Comparison of ENCODE assay signal across 31 cellular contexts in genomic region chr9:80242022-80242421, GRCh38.
"Had no signal": no experiment of that assay in that cellular context is flagged by ENCODE, and none has a peak within 500 bp of the region (broad histone marks: within the 10 kb centered on the region; RNA-seq: fewer than 3 reads in every experiment).

No MANE protein-coding gene starts in this region.

- H2AFZ ChIP-seq: neural progenitor cell, parathyroid adenoma had no signal

- H3K4me1 Mint-ChIP-seq: natural killer cell, neural progenitor cell had no signal

- H3K4me1 ChIP-seq: body of pancreas, parathyroid adenoma, psoas muscle, right atrium auricular region, stomach, thyroid gland had no signal

- H3K27me3 Mint-ChIP-seq: activated naive CD8-positive, alpha-beta T cell; effector memory CD8-positive, alpha-beta T cell; stimulated activated naive B cell treated with anti-CD40 and anti-IgM and Interleukin-4, amounts not matched to agents 10 μg/mL and 1 μg/mL and 100 μg/mL, for 72 hours had no signal

- H3K27me3 ChIP-seq: body of pancreas, neural progenitor cell, right atrium auricular region, stomach, thyroid gland had no signal

- ATAC-seq: body of pancreas; effector memory CD8-positive, alpha-beta T cell; left colon; natural killer cell; psoas muscle; stimulated activated naive B cell treated with anti-CD40 and anti-IgM and Interleukin-4, amounts not matched to agents 10 μg/mL and 1 μg/mL and 100 μg/mL, for 72 hours had no signal

- DNase-seq: activated CD4-positive, alpha-beta T cell treated with anti-CD3 and anti-CD28 coated beads for 4 hours; activated CD4-positive, alpha-beta T cell treated with anti-CD3 and anti-CD28 coated beads, Interleukin-2, amount 50 U/mL, for 48 hours; activated CD8-positive, alpha-beta memory T cell treated with anti-CD3 and anti-CD28 coated beads for 24 hours; activated effector memory CD4-positive, alpha-beta T cell treated with Interleukin-2 at 50 U/mL for 16 hours; activated naive CD4-positive, alpha-beta T cell treated with Interleukin-2 at 50 U/mL for 16 hours; anterior cingulate cortex; body of pancreas; dorsolateral prefrontal cortex; effector memory CD8-positive, alpha-beta T cell; foreskin fibroblast; head of caudate nucleus; hippocampal formation; left colon; mesenchymal stem cell; natural killer cell; occipital lobe; psoas muscle; stimulated activated CD4-positive, alpha-beta T cell treated with anti-CD3 and anti-CD28 coated beads, Interleukin-1b, Interleukin-23, amount 100 ng/mL, for 48 hours; stimulated activated CD4-positive, alpha-beta T cell treated with anti-CD3 and anti-CD28 coated beads, Interleukin-4, amount 100 ng/mL, for 4 hours; stimulated activated CD8-positive, alpha-beta memory T cell treated with anti-CD3 and anti-CD28 coated beads, Interleukin-4, amount 100 ng/mL, for 48 hours; stimulated activated naive B cell treated with anti-CD40 and anti-IgM and Interleukin-4, amounts not matched to agents 10 μg/mL and 1 μg/mL and 100 μg/mL, for 72 hours; stomach; T-helper 1 cell; thyroid gland had no signal

- H3K36me3 ChIP-seq: right atrium auricular region, stomach, thyroid gland had no signal

- H3K4me3 Mint-ChIP-seq: activated naive CD8-positive, alpha-beta T cell; effector memory CD8-positive, alpha-beta T cell; natural killer cell; neural progenitor cell; stimulated activated naive B cell treated with anti-CD40 and anti-IgM and Interleukin-4, amounts not matched to agents 10 μg/mL and 1 μg/mL and 100 μg/mL, for 72 hours; T-helper 2 cell treated with Interferon-gamma antibody and Interleukin-4, amounts not matched to agents 5 μg/mL and 100 μg/mL, for 36 hours had no signal

- H3K79me2 ChIP-seq: parathyroid adenoma had no signal

- H3K9me3 ChIP-seq: body of pancreas, psoas muscle, thyroid gland had no signal

- H3K27ac ChIP-seq: body of pancreas, coronary artery, dorsolateral prefrontal cortex, neural progenitor cell, parathyroid adenoma, psoas muscle, right atrium auricular region, stomach, thyroid gland had no signal

- H3K4me2 ChIP-seq: neural progenitor cell, smooth muscle cell had no signal

- H3K4me3 ChIP-seq: body of pancreas, coronary artery, dorsolateral prefrontal cortex, neural progenitor cell, psoas muscle, right atrium auricular region, smooth muscle cell, stomach, thyroid gland had no signal

- H3K36me3 Mint-ChIP-seq: activated naive CD8-positive, alpha-beta T cell; natural killer cell; neural progenitor cell had no signal

- H3K27ac Mint-ChIP-seq: activated naive CD8-positive, alpha-beta T cell; effector memory CD8-positive, alpha-beta T cell; natural killer cell; neural progenitor cell; stimulated activated naive B cell treated with anti-CD40 and anti-IgM and Interleukin-4, amounts not matched to agents 10 μg/mL and 1 μg/mL and 100 μg/mL, for 72 hours; T-helper 2 cell treated with Interferon-gamma antibody and Interleukin-4, amounts not matched to agents 5 μg/mL and 100 μg/mL, for 36 hours had no signal
